Comparison of ENCODE assay signal across 8 cellular contexts in genomic region chr3:71582612-71583568, GRCh38. TPM values are rescaled to one million over a fixed set of nuclear protein-coding genes. Genes with fewer than 3 reads are reported as not detected.
A peak's percentile ranks its signal among the peaks of the same experiment; 100 is the strongest.
DNase-seq lines count a peak whose midpoint lies in the region; ATAC-seq, FAIRE-seq and TF ChIP-seq lines count a peak whose summit lies in the region.

No MANE protein-coding gene starts in this region.

- H3K9me3 Mint-ChIP-seq in nephron progenitor cell = no peaks in the 10 kb centered on the region

- H3K4me1 Mint-ChIP-seq in nephron progenitor cell = peaks cover 63% of the 10 kb centered on the region

- H3K4me2 ChIP-seq in A549 = peak overlapping the region; percentile 95
- peak overlapping the region; percentile 98 for H3K4me2 ChIP-seq in OCI-LY3 (ENCODE audit: low read length)

- ATAC-seq in A549 = peak; percentile 13 to 22; a peak in 5 of 6 replicates
- ATAC-seq in GM19463 (IDR thresholded peaks at IDR 0.05; ENCODE audit: unreplicated experiment) = peak; percentile 30

- peak overlapping the region; percentile 98 for H3K27ac Mint-ChIP-seq in nephron progenitor cell

- POLR2A ChIA-PET in A549 (lab: Yijun Ruan, JAX) = interaction anchor here (0.7 to 3.6 kb wide), 12 partner anchors 35 to 388 kb away, joined by 3 to 19 read pairs (median 6); no protein-coding TSS in a partner anchor

- H3K36me3 ChIP-seq in OCI-LY3 (replicated peaks; ENCODE audit: low read depth, low read length) (no peaks in the 10 kb centered on the region), stomach smooth muscle (ENCODE audit: control insufficient read depth in 2 of 2, insufficient read depth in 2 of 2, low read length in 2 of 2) (no peaks in the 10 kb centered on the region)

- no peak for FAIRE-seq in A549 (lab: Jason Lieb, UNC)

- H3K36me3 Mint-ChIP-seq in nephron progenitor cell (ENCODE audit: low read depth) = no peaks in the 10 kb centered on the region

- CTCF ChIA-PET in A549 (lab: Yijun Ruan, JAX) = interaction anchor here (0.7 to 5.8 kb wide), 9 partner anchors 11 to 1488 kb away, joined by 3 to 39 read pairs (median 3); no protein-coding TSS in a partner anchor

- peaks cover 50% of the 10 kb centered on the region for H3K27me3 ChIP-seq in OCI-LY3 (ENCODE audit: low read depth, low read length)
- no peaks in the 10 kb centered on the region for H3K27me3 ChIP-seq in stomach smooth muscle (ENCODE audit: control insufficient read depth in 1 of 2, insufficient read depth in 2 of 2, low read length in 2 of 2)

- TF ChIP-seq EP300 in A549 (IDR thresholded peaks at IDR 0.05) = no peak

- DNase-seq in A549 (ENCODE audit: low read depth in 1 of 2, low spot score in 1 of 2) = peak in 1 of 2 experiments; percentile 56
- DNase-seq in activated T-helper 1 cell treated with anti-CD3 and anti-CD28 coated beads, Interleukin-2, amount 50 U/mL, for 16 hours (ENCODE audit: low read depth in 1 of 2, low spot score in 1 of 2) = peak; percentile 14 to 59
- DNase-seq in fibroblast of the aortic adventitia (ENCODE audit: low read depth) = peak; percentile 48
- peak; percentile 81 for DNase-seq in nephron progenitor cell
- no peak for DNase-seq in DMS79 treated with DMSO at 0.1 percent for 48 hours (lab: John Stamatoyannopoulos, UW)

- H2AFZ ChIP-seq in OCI-LY3 (ENCODE audit: low read depth, low read length) = peak overlapping the region; percentile 82

- H3K4me3 ChIP-seq in A549 (peak overlapping the region; percentile 75), OCI-LY3 (ENCODE audit: low read length) (peak overlapping the region; percentile 88), fibroblast of the aortic adventitia (ENCODE audit: low read depth, low read length) (peak overlapping the region; percentile 76), stomach smooth muscle (ENCODE audit: low read length in 2 of 2) (peak overlapping the region; percentile 91 to 92)

- no peak for TF ChIP-seq POLR2A in A549 (IDR thresholded peaks at IDR 0.05; ENCODE audit: low read length)

- H3K27ac ChIP-seq in A549 = peak overlapping the region; percentile 95 to 100
- no peak overlapping the region for H3K27ac ChIP-seq in OCI-LY3 (ENCODE audit: low read length)
- H3K27ac ChIP-seq in stomach smooth muscle (ENCODE audit: low read length) = peak overlapping the region; percentile 95

- no peaks in the 10 kb centered on the region for H3K9me3 ChIP-seq in A549
- H3K9me3 ChIP-seq in OCI-LY3 (ENCODE audit: insufficient read depth, low read length) = no peaks in the 10 kb centered on the region
- H3K9me3 ChIP-seq in stomach smooth muscle (ENCODE audit: control insufficient read depth in 2 of 2, low read length in 2 of 2) = no peaks in the 10 kb centered on the region

- no peak; a peak in 1 of 5 replicates for TF ChIP-seq RAD21 in A549 (conservative IDR thresholded peaks at IDR 0.05 in 1 of 2, IDR thresholded peaks at IDR 0.05 in 1 of 2)

- peak overlapping the region; percentile 92 for H3K4me3 Mint-ChIP-seq in nephron progenitor cell

- H3K4me1 ChIP-seq in A549 (peaks cover 49% of the 10 kb centered on the region), OCI-LY3 (ENCODE audit: low read length) (peaks cover 38% of the 10 kb centered on the region), stomach smooth muscle (ENCODE audit: control insufficient read depth, insufficient read depth, low read length) (peaks cover 8% of the 10 kb centered on the region)

- peaks cover 4% of the 10 kb centered on the region for H3K27me3 Mint-ChIP-seq in nephron progenitor cell (ENCODE audit: low read depth, poor library complexity)

- H3K9ac ChIP-seq in OCI-LY3 (ENCODE audit: low read length) = peak overlapping the region; percentile 68
- H3K9ac ChIP-seq in stomach smooth muscle (ENCODE audit: low read length in 2 of 2) = peak overlapping the region; percentile 91 to 95

- no peaks in the 10 kb centered on the region for H3K79me2 ChIP-seq in OCI-LY3 (ENCODE audit: low read length)

- no peak for TF ChIP-seq CTCF in A549 (IDR thresholded peaks at IDR 0.05)
- no peak for TF ChIP-seq CTCF in OCI-LY3 (IDR thresholded peaks at IDR 0.05; ENCODE audit: low read depth, low read length)
- TF ChIP-seq CTCF in fibroblast of the aortic adventitia (IDR thresholded peaks at IDR 0.05; ENCODE audit: insufficient read depth, low read length) = no peak
- TF ChIP-seq CTCF in nephron progenitor cell (IDR thresholded peaks at IDR 0.05) = no peak

- WGBS in A549 (ENCODE audit: missing lambda C conversion rate) = 1% methylated on average over 31 of the region's 84 CpGs

- no peaks in the 10 kb centered on the region for H4K20me1 ChIP-seq in OCI-LY3 (ENCODE audit: insufficient read depth, low read length)

TF ChIP-seq in A549, 52 proteins besides CTCF, POLR2A, EP300 and RAD21:
- TF ChIP-seq ZSCAN20 (CRISPR knock-in tag; IDR thresholded peaks at IDR 0.05) = no peak
- no peak for TF ChIP-seq EHMT2 (IDR thresholded peaks at IDR 0.05; ENCODE audit: low read depth)
- TF ChIP-seq RNF2 (IDR thresholded peaks at IDR 0.05; ENCODE audit: borderline replicate concordance, low read depth) = 0 out of 2 replicates have a peak, but pooled peaks have one; percentile 12
- peak; percentile 31 for TF ChIP-seq MAX (IDR thresholded peaks at IDR 0.05)
- no peak for TF ChIP-seq FOXS1 (CRISPR knock-in tag; IDR thresholded peaks at IDR 0.05)
- peak; percentile 19; the same call in 1 of the 2 replicates for TF ChIP-seq HDAC2 (IDR thresholded peaks at IDR 0.05)
- TF ChIP-seq BCL3 (IDR thresholded peaks at IDR 0.05) = no peak
- TF ChIP-seq NFE2L2 (conservative IDR thresholded peaks at IDR 0.05; ENCODE audit: low read length) = no peak
- TF ChIP-seq NR3C1 (IDR thresholded peaks at IDR 0.05) = no peak
- TF ChIP-seq FOSB (CRISPR knock-in tag; IDR thresholded peaks at IDR 0.05) = no peak
- TF ChIP-seq CEBPB (IDR thresholded peaks at IDR 0.05) = no peak
- TF ChIP-seq ESRRA (IDR thresholded peaks at IDR 0.05; ENCODE audit: borderline replicate concordance, low read length) = no peak
- 0 out of 2 replicates have a peak, but pooled peaks have one; percentile 20 for TF ChIP-seq E2F6 (IDR thresholded peaks at IDR 0.05; ENCODE audit: borderline replicate concordance, low read depth)

RNA-seq across cellular contexts. Expression of gene FOXP1, which starts 0.6 kb away (rescaled TPM):
- polyA plus RNA-seq in A549 (2011; rRNA removed) (13.9 and 16.3 TPM in 2 replicates), A549 (2017; fragmentation: RNase III; extraction: RNeasy Plus Mini Kit Qiagen cat#74134 plus additional on column Dnase treatment) (9.8 to 13.5 TPM (median 12.8 TPM) in 3 replicates)
- 3.7 and 5.5 TPM in 2 replicates for polyA plus RNA-seq in A549 (2012; cell fraction: cytosol; rRNA removed)
- polyA plus RNA-seq in A549 (2012; cell fraction: nucleus; rRNA removed) = 5.3 and 8.9 TPM in 2 replicates
- 73.2 and 83.5 TPM in 2 replicates for polyA minus RNA-seq in A549 (2011; rRNA and poly(A)+ RNA removed)
- 43.3 and 115 TPM in 2 replicates for total RNA-seq in fibroblast of the aortic adventitia (ENCODE audit: low replicate concordance)
